Comparison of ENCODE assay signal across 8 cellular contexts in genomic region chr3:138834359-138835176, GRCh38. TPM values are rescaled to one million over a fixed set of nuclear protein-coding genes. Genes with fewer than 3 reads are reported as not detected.
A peak's percentile ranks its signal among the peaks of the same experiment; 100 is the strongest.
DNase-seq lines count a peak whose midpoint lies in the region; ATAC-seq, FAIRE-seq and TF ChIP-seq lines count a peak whose summit lies in the region.

Gene PIK3CB, minus strand, starts transcription at chr3:138834928. Its CDS starts 75,585 bp downstream, at chr3:138759343.

- no peak for FAIRE-seq in urothelium cell line (lab: Jason Lieb, UNC)

- H3K27me3 ChIP-seq in adrenal gland: no peaks in the 10 kb centered on the region

- ATAC-seq in HG02642 (IDR thresholded peaks at IDR 0.05; ENCODE audit: poor library complexity, unreplicated experiment): peak; percentile 93
- peak; percentile 98 to 100 for ATAC-seq in left cardiac atrium

- H3K27ac ChIP-seq in adrenal gland: peak within 1 kb of the TSS; percentile 82 to 98 (median 93)

- peak within 1 kb of the TSS; percentile 51 to 90 (median 88) for H3K4me3 ChIP-seq in adrenal gland

- WGBS in adrenal gland, 4 donors: 0 to 1% (median 1%) methylated on average over 2 to 100 of the region's 100 CpGs

- H3K9me3 ChIP-seq in adrenal gland (replicated peaks in 1 of 3): no peaks in the 10 kb centered on the region

- DNase-seq in NCI-H1417 (lab: John Stamatoyannopoulos, UW) (peak; percentile 79 to 97 (median 93)), T-helper 1 cell (peak; percentile 69 to 85 (median 75)), adrenal gland (peak; percentile 88 to 93 (median 93)), left cardiac atrium (peak; percentile 95), pulmonary artery endothelial cell (ENCODE audit: low read depth, low spot score) (peak; percentile 30), urothelium cell line (ENCODE audit: low spot score) (peak; percentile 91)

- no peaks in the 10 kb centered on the region for H3K36me3 ChIP-seq in adrenal gland (replicated peaks in 1 of 2)

- TF ChIP-seq POLR2A in adrenal gland (IDR thresholded peaks at IDR 0.05): peak; percentile 92 to 97

- peaks cover 0 to 15% of the 10 kb centered on the region in 2 donors for H3K4me1 ChIP-seq in adrenal gland (replicated peaks in 1 of 2)

- intact Hi-C loops in adrenal gland (cut with DNase I): loop anchor here in 1 of 2 donors (5.0 to 10.0 kb wide), 2 partner anchors 83 to 230 kb away; partner anchors contain the start of gene FAIM
- intact Hi-C loops in left cardiac atrium (cut with DNase I): loop anchor here (2.0 to 5.0 kb wide), 2 partner anchors 80 to 83 kb away; no protein-coding TSS in a partner anchor

- TF ChIP-seq CTCF in GM12873 (IDR thresholded peaks at IDR 0.05; ENCODE audit: insufficient read depth, low read depth, low read length, missing control alignments) (peak; percentile 33), adrenal gland (IDR thresholded peaks at IDR 0.05) (peak in 3 of 6 experiments; percentile 37 to 45 (median 38))

RNA-seq across cellular contexts. Expression of gene PIK3CB, which starts in this region (rescaled TPM):
- total RNA-seq in adrenal gland: 10 to 100 TPM; 12.0 to 26.0 (median 17.6) TPM
- 10 to 100 TPM in 1 of 3 donors, 1 to 10 TPM in 2; 4.6 to 17.7 (median 7.5) TPM for polyA plus RNA-seq in adrenal gland
- 10 to 100 TPM; 29.0 to 32.2 TPM for total RNA-seq in left cardiac atrium
- 16.1 and 16.5 TPM in 2 replicates for total RNA-seq in pulmonary artery endothelial cell

Comparison
In these comparisons a context has a peak if more than half of its experiments do, and no peak if none do; other contexts are left out.
1. Peak in every context shown above with its lines: DNase-seq, ATAC-seq, H3K4me3 ChIP-seq and H3K27ac ChIP-seq.
2. DNase-seq: peak in every context shown above with its lines; median percentile 95 in left cardiac atrium; 93 in NCI-H1417; 93 in adrenal gland; 91 in urothelium cell line; 75 in T-helper 1 cell; 30 in pulmonary artery endothelial cell.